ENCODE assay signal across 8 cellular contexts in genomic region chr2:158953926-158954763, GRCh38. TPM values are rescaled to one million over a fixed set of nuclear protein-coding genes. Genes with fewer than 3 reads are reported as not detected.
DNase-seq lines count a peak whose midpoint lies in the region; ATAC-seq and TF ChIP-seq lines count a peak whose summit lies in the region.

No MANE protein-coding gene starts in this region.

- no peak for TF ChIP-seq EP300 in upper lobe of left lung (IDR thresholded peaks at IDR 0.05)

- peaks cover 2% of the 10 kb centered on the region for H3K27me3 Mint-ChIP-seq in activated CD8-positive, alpha-beta memory T cell treated with anti-CD3 and anti-CD28 coated beads, Interleukin-2, amount 10 ng/mL, durations not matched to agents 7 days and 5 days

- in situ Hi-C loops in SK-MEL-5 (cut with HindIII; ENCODE audit: low pct_unique_long_range_greater_than_20kb, low sequenced_read_pairs) = no loop called here

- H3K4me3 ChIP-seq in muscle layer of duodenum (ENCODE audit: low read depth in 1 of 2, low read length in 2 of 2) = no peak overlapping the region
- H3K4me3 ChIP-seq in upper lobe of left lung = no peak overlapping the region

- no peaks in the 10 kb centered on the region for H3K9me3 Mint-ChIP-seq in activated CD8-positive, alpha-beta memory T cell treated with anti-CD3 and anti-CD28 coated beads, Interleukin-2, amount 10 ng/mL, durations not matched to agents 7 days and 5 days (ENCODE audit: low read depth)

- CTCF ChIA-PET in activated CD8-positive, alpha-beta memory T cell treated with anti-CD3 and anti-CD28 coated beads, Interleukin-2, amount 10 ng/mL, durations not matched to agents 7 days and 5 days (lab: Charles Lee) = interaction anchor here (1.4 kb wide), 1 partner anchor 119 kb away, joined by 3 read pairs; no protein-coding TSS in a partner anchor

- no peak for ATAC-seq in activated CD8-positive, alpha-beta memory T cell treated with anti-CD3 and anti-CD28 coated beads, Interleukin-2, amount 10 ng/mL, durations not matched to agents 7 days and 5 days
- peak; percentile 78 to 90 for ATAC-seq in upper lobe of left lung (ENCODE audit: low FRiP score in 2 of 2)

- 18 to 28% methylated on average over 5 of the region's 5 CpGs for WGBS in upper lobe of left lung, 2 donors

- no peaks in the 10 kb centered on the region for H3K36me3 Mint-ChIP-seq in activated CD8-positive, alpha-beta memory T cell treated with anti-CD3 and anti-CD28 coated beads, Interleukin-2, amount 10 ng/mL, durations not matched to agents 7 days and 5 days

- H3K27ac ChIP-seq in muscle layer of duodenum (ENCODE audit: low read length) = peak overlapping the region; percentile 52
- H3K27ac ChIP-seq in upper lobe of left lung = peak overlapping the region in 3 of 4 donors; percentile 5 to 43 (median 10)

- TF ChIP-seq POLR2A in upper lobe of left lung (IDR thresholded peaks at IDR 0.05) = no peak

- no peaks in the 10 kb centered on the region for H3K36me3 ChIP-seq in muscle layer of duodenum (ENCODE audit: control insufficient read depth in 1 of 2, insufficient read depth in 2 of 2, low read length in 2 of 2)
- H3K36me3 ChIP-seq in upper lobe of left lung = no peaks in the 10 kb centered on the region

- no peaks in the 10 kb centered on the region for H3K9me3 ChIP-seq in muscle layer of duodenum (ENCODE audit: control insufficient read depth in 1 of 2, low read length in 2 of 2)
- no peaks in the 10 kb centered on the region for H3K9me3 ChIP-seq in upper lobe of left lung

- H3K4me1 Mint-ChIP-seq in activated CD8-positive, alpha-beta memory T cell treated with anti-CD3 and anti-CD28 coated beads, Interleukin-2, amount 10 ng/mL, durations not matched to agents 7 days and 5 days = peaks cover 6% of the 10 kb centered on the region

- no peak for TF ChIP-seq CTCF in upper lobe of left lung (IDR thresholded peaks at IDR 0.05)

- H3K27ac Mint-ChIP-seq in activated CD8-positive, alpha-beta memory T cell treated with anti-CD3 and anti-CD28 coated beads, Interleukin-2, amount 10 ng/mL, durations not matched to agents 7 days and 5 days = no peak overlapping the region

- H3K4me1 ChIP-seq in muscle layer of duodenum (ENCODE audit: control insufficient read depth in 1 of 2, insufficient read depth in 2 of 2, low read length in 2 of 2) (peaks cover 8 to 17% of the 10 kb centered on the region in 2 donors), upper lobe of left lung (peaks cover 10 to 14% (median 12%) of the 10 kb centered on the region in 4 donors)

- H3K4me3 Mint-ChIP-seq in activated CD8-positive, alpha-beta memory T cell treated with anti-CD3 and anti-CD28 coated beads, Interleukin-2, amount 10 ng/mL, durations not matched to agents 7 days and 5 days = no peak overlapping the region

- DNase-seq in activated CD8-positive, alpha-beta memory T cell treated with anti-CD3 and anti-CD28 coated beads for 24 hours = peak; percentile 61
- no peak for DNase-seq in activated CD8-positive, alpha-beta memory T cell treated with anti-CD3 and anti-CD28 coated beads, Interleukin-2, amount 10 ng/mL, durations not matched to agents 7 days and 5 days
- DNase-seq in LHCN-M2 (ENCODE audit: low read depth) = peak; percentile 88
- DNase-seq in SK-MEL-5 (ENCODE audit: low read depth, low spot score) = peak; percentile 67
- peak; percentile 67 for DNase-seq in dedifferentiated amniotic fluid mesenchymal stem cell (ENCODE audit: extremely low spot score)
- DNase-seq in upper lobe of left lung = peak in 1 of 2 donors; percentile 59
- DNase-seq in GM19238 (ENCODE audit: insufficient read length, low spot score) = no peak

- H3K27me3 ChIP-seq in muscle layer of duodenum (ENCODE audit: low read depth, low read length) = no peaks in the 10 kb centered on the region
- H3K27me3 ChIP-seq in upper lobe of left lung = no peaks in the 10 kb centered on the region

RNA-seq across cellular contexts. Expression of gene TANC1, which starts 14.3 kb away (rescaled TPM):
- under 1 TPM; 0.16 to 0.20 TPM for total RNA-seq in activated CD8-positive, alpha-beta memory T cell treated with anti-CD3 and anti-CD28 coated beads, Interleukin-2, amount 10 ng/mL, durations not matched to agents 7 days and 5 days
- 9.3 and 12.4 TPM in 2 replicates for total RNA-seq in LHCN-M2 (2014; rRNA removed)
- 7.0 TPM for polyA plus RNA-seq in LHCN-M2 (2012)
- 34.6 and 42.6 TPM in 2 replicates for total RNA-seq in SK-MEL-5 (2014; rRNA removed; shearing (Covaris generic))
- 39.2 and 55.8 TPM in 2 replicates for polyA plus RNA-seq in SK-MEL-5 (2015; cell fraction: cytosol; rRNA removed)
- polyA plus RNA-seq in SK-MEL-5 (2015; cell fraction: nucleus; rRNA removed) = 190 and 230 TPM in 2 replicates
- total RNA-seq in upper lobe of left lung = 100 to 1,000 TPM in 1 of 6 donors, 10 to 100 TPM in 5; 41.6 to 101 (median 75.5) TPM

Comparison
In these comparisons a context has a peak if more than half of its experiments do, and no peak if none do; other contexts are left out.
1. DNase-seq: peak in activated CD8-positive, alpha-beta memory T cell treated with anti-CD3 and anti-CD28 coated beads for 24 hours (single experiment), LHCN-M2 (single experiment), SK-MEL-5 (single experiment) and dedifferentiated amniotic fluid mesenchymal stem cell (single experiment); none in activated CD8-positive, alpha-beta memory T cell treated with anti-CD3 and anti-CD28 coated beads, Interleukin-2, amount 10 ng/mL, durations not matched to agents 7 days and 5 days (single experiment) and GM19238 (single experiment).